8 cellular contexts compared by ENCODE assay signal in genomic region chr12:31210104-31210503, GRCh38.
"Had no signal": no experiment of that assay in that cellular context is flagged by ENCODE, and none has a peak within 500 bp of the region (broad histone marks: within the 10 kb centered on the region; RNA-seq: fewer than 3 reads in every experiment).

No MANE protein-coding gene starts in this region.

- H3K9me3 ChIP-seq: HAP-1 had no signal

- H3K27ac ChIP-seq: GM23248, HL-60 had no signal

- H3K36me3 ChIP-seq: HAP-1 had no signal

- FAIRE-seq: HepG2 had no signal

- H3K4me1 ChIP-seq: HAP-1 had no signal

- ATAC-seq: HCT116, HepG2 had no signal

- H2AFZ ChIP-seq: GM23248 had no signal

- H3K9ac ChIP-seq: GM23248 had no signal

- DNase-seq: GM23248, GOT3, H7, HFFc6 had no signal

- H3K4me3 ChIP-seq: GM23248, HAP-1 had no signal
